ENCODE assay signal across 8 cellular contexts in genomic region chr2:218962859-218963492, GRCh38. TPM values are rescaled to one million over a fixed set of nuclear protein-coding genes. Genes with fewer than 3 reads are reported as not detected.
DNase-seq lines count a peak whose midpoint lies in the region; ATAC-seq, FAIRE-seq and TF ChIP-seq lines count a peak whose summit lies in the region.

No MANE protein-coding gene starts in this region.

- intact Hi-C loops in lower leg skin (cut with DNase I; ENCODE audit: low total_unique reads) = no loop called here

- no peaks in the 10 kb centered on the region for H3K9me3 ChIP-seq in WERI-Rb-1 (ENCODE audit: severe bottlenecking)

- TF ChIP-seq POLR2A in lower leg skin (IDR thresholded peaks at IDR 0.05) = no peak

- DNase-seq in DMS79 (lab: John Stamatoyannopoulos, UW) (peak; percentile 93), NCI-H1694 (lab: John Stamatoyannopoulos, UW) (peak; percentile 85), WERI-Rb-1 (peak; percentile 98), ecto neural progenitor cell (ENCODE audit: low spot score) (peak; percentile 97), lower leg skin (ENCODE audit: low spot score in 2 of 2) (peak; percentile 48 to 90), GM19239 (ENCODE audit: insufficient read length, low spot score) (no peak)
- DNase-seq in stimulated activated CD8-positive, alpha-beta memory T cell treated with anti-CD3 and anti-CD28 coated beads, Interleukin-4, amount 100 ng/mL, for 48 hours = peak; percentile 81

- no peak for FAIRE-seq in GM19239 (lab: Jason Lieb, UNC)

- ATAC-seq in GM21576 (IDR thresholded peaks at IDR 0.05; ENCODE audit: unreplicated experiment) = no peak

- no peak for TF ChIP-seq CTCF in WERI-Rb-1 (IDR thresholded peaks at IDR 0.05; ENCODE audit: low read depth, low read length)
- TF ChIP-seq CTCF in lower leg skin (IDR thresholded peaks at IDR 0.05) = no peak

- H3K27ac ChIP-seq in WERI-Rb-1 = peak overlapping the region; percentile 97

- H3K27me3 ChIP-seq in WERI-Rb-1 (ENCODE audit: insufficient read depth, low read depth, severe bottlenecking) = no peaks in the 10 kb centered on the region

- H3K36me3 ChIP-seq in WERI-Rb-1 = no peaks in the 10 kb centered on the region; the same call in 1 of the 2 replicates

- WGBS in lower leg skin, 2 donors = 1 to 3% methylated on average over 37 to 40 of the region's 42 CpGs

- H3K4me3 ChIP-seq in WERI-Rb-1 (ENCODE audit: low read depth, low read length) (peak overlapping the region; percentile 75), lower leg skin (ENCODE audit: low read depth, poor library complexity, severe bottlenecking) (no peak overlapping the region)

RNA-seq across cellular contexts. Expression of gene CDK5R2, which starts 3.5 kb away (rescaled TPM):
- total RNA-seq in lower leg skin = not detected

RNA-seq across cellular contexts. Expression of gene FEV, which starts 22.0 kb away (rescaled TPM):
- not detected for total RNA-seq in lower leg skin

RNA-seq across cellular contexts. Expression of gene CRYBA2, which starts 30.2 kb away (rescaled TPM):
- total RNA-seq in lower leg skin = not detected
